Comparison of ENCODE assay signal across 14 cellular contexts in genomic region chr3:176741648-176742047, GRCh38.
DNase-seq lines count a peak whose midpoint lies in the region; ATAC-seq and TF ChIP-seq lines count a peak whose summit lies in the region.
"Had no signal": no experiment of that assay in that cellular context is flagged by ENCODE, and none has a peak within 500 bp of the region (broad histone marks: within the 10 kb centered on the region; RNA-seq: fewer than 3 reads in every experiment).

No MANE protein-coding gene starts in this region.

- no peak overlapping the region for H3K4me2 ChIP-seq in hepatocyte

- no peaks in the 10 kb centered on the region for H3K27me3 ChIP-seq in hepatocyte

- no peaks in the 10 kb centered on the region for H4K20me1 ChIP-seq in hepatocyte (ENCODE audit: insufficient read depth, poor library complexity, severe bottlenecking)

- no peaks in the 10 kb centered on the region for H3K36me3 Mint-ChIP-seq in activated naive CD4-positive, alpha-beta T cell treated with anti-CD3 and anti-CD28 coated beads for 36 hours (ENCODE audit: low read depth)

- H3K4me1 ChIP-seq in hepatocyte (ENCODE audit: insufficient read depth) = peaks cover 11% of the 10 kb centered on the region

- H3K79me2 ChIP-seq in hepatocyte = no peaks in the 10 kb centered on the region

- no peaks in the 10 kb centered on the region for H3K27me3 Mint-ChIP-seq in activated naive CD4-positive, alpha-beta T cell treated with anti-CD3 and anti-CD28 coated beads for 36 hours (ENCODE audit: low read depth)

- in situ Hi-C loops in SK-MEL-5 (cut with HindIII; ENCODE audit: low pct_unique_long_range_greater_than_20kb, low sequenced_read_pairs) = no loop called here

- no peak overlapping the region for H3K27ac Mint-ChIP-seq in activated naive CD4-positive, alpha-beta T cell treated with anti-CD3 and anti-CD28 coated beads for 36 hours

- intact Hi-C loops in activated naive CD4-positive, alpha-beta T cell treated with anti-CD3 and anti-CD28 coated beads for 36 hours (cut with micrococcal nuclease) = no loop called here

- ATAC-seq in HG03521 (IDR thresholded peaks at IDR 0.05; ENCODE audit: unreplicated experiment) = no peak
- ATAC-seq in GM21526 (IDR thresholded peaks at IDR 0.05; ENCODE audit: low FRiP score, unreplicated experiment) = no peak
- ATAC-seq: GM12878 had no signal

- H3K9me3 Mint-ChIP-seq in activated naive CD4-positive, alpha-beta T cell treated with anti-CD3 and anti-CD28 coated beads for 36 hours = no peaks in the 10 kb centered on the region

- TF ChIP-seq CTCF in hepatocyte (IDR thresholded peaks at IDR 0.05; ENCODE audit: poor library complexity) = no peak

- H3K27ac ChIP-seq in hepatocyte = peak overlapping the region; percentile 43

- no peaks in the 10 kb centered on the region for H3K36me3 ChIP-seq in hepatocyte (replicated peaks; ENCODE audit: insufficient read depth, low read depth)

- no peak overlapping the region for H3K4me3 Mint-ChIP-seq in activated naive CD4-positive, alpha-beta T cell treated with anti-CD3 and anti-CD28 coated beads for 36 hours

- no peak overlapping the region for H3K4me3 ChIP-seq in hepatocyte
- H3K4me3 ChIP-seq: GM12878 had no signal

- H3K4me1 Mint-ChIP-seq in activated naive CD4-positive, alpha-beta T cell treated with anti-CD3 and anti-CD28 coated beads for 36 hours (ENCODE audit: low read depth) = no peaks in the 10 kb centered on the region

- CTCF ChIA-PET in activated naive CD4-positive, alpha-beta T cell treated with anti-CD3 and anti-CD28 coated beads for 36 hours (lab: Charles Lee) = no interaction called here

- WGBS in hepatocyte (ENCODE audit: low lambda C conversion rate, missing lambda C conversion rate) = 59% methylated on average over 2 of the region's 2 CpGs

- no peak overlapping the region for H2AFZ ChIP-seq in hepatocyte

- H3K9me2 ChIP-seq in hepatocyte (replicated peaks; ENCODE audit: insufficient read depth) = no peaks in the 10 kb centered on the region

- peak; percentile 46 for DNase-seq in EH (ENCODE audit: low read depth)
- DNase-seq in M059J (ENCODE audit: low read depth) = peak; percentile 66
- DNase-seq in SK-MEL-5 (ENCODE audit: low read depth, low spot score) = peak; percentile 39
- DNase-seq in hepatocyte (ENCODE audit: low spot score) = no peak
- no peak for DNase-seq in activated naive CD4-positive, alpha-beta T cell treated with anti-CD3 and anti-CD28 coated beads for 36 hours
- DNase-seq: C1 segment of cervical spinal cord, GOT3, KBM-7, NCI-H1930, NCI-H510A, SIG-M5 had no signal

- no peaks in the 10 kb centered on the region for H3K9me3 ChIP-seq in hepatocyte (ENCODE audit: low read depth)

Comparison
In these comparisons a context has a peak if more than half of its experiments do, and no peak if none do; other contexts are left out.
1. DNase-seq: peak in EH (single experiment), M059J (single experiment) and SK-MEL-5 (single experiment); none in hepatocyte (single experiment) and activated naive CD4-positive, alpha-beta T cell treated with anti-CD3 and anti-CD28 coated beads for 36 hours (single experiment).